Comparison of ENCODE assay signal across 20 cellular contexts in the genomic region with DNA sequence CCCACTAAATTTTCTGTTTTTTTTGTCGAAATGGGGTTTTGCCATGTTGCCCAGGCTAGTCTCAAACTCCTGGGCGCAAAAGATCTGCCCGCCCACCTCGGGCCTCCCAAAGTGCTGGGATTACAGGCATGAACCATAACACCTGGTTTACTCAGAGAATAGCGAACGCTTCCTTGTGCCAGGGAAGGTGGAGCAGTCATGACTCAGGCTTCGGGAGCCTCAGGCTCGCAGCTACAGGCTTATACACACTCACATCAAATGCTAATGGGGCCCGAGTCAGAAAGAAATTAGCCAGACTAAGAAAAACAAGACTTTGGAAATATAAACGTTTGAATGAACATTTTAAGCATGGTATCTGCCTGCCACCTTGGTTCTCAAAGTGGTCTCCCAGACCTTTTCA.
"Had no signal": no experiment of that assay in that cellular context is flagged by ENCODE, and none has a peak within 500 bp of the region (broad histone marks: within the 10 kb centered on the region; RNA-seq: fewer than 3 reads in every experiment).

No MANE protein-coding gene starts in this region.

- H3K36me3 ChIP-seq: ovary had no signal

- DNase-seq: activated CD4-positive, alpha-beta T cell treated with anti-CD3 and anti-CD28 coated beads for 48 hours; activated CD8-positive, alpha-beta memory T cell treated with anti-CD3 and anti-CD28 coated beads, Interleukin-2, amount 50 U/mL, for 4 hours; activated naive CD4-positive, alpha-beta T cell treated with Interleukin-2 at 50 U/mL for 16 hours; activated naive CD8-positive, alpha-beta T cell treated with anti-CD3 and anti-CD28 coated beads for 36 hours; activated T-cell treated with anti-CD3 and anti-CD28 coated beads, Interleukin-2, amount 50 U/mL, for 24 hours; amniotic stem cell; effector CD8-positive, alpha-beta T cell; left ventricle myocardium inferior; natural killer cell; ovary; psoas muscle; right cardiac atrium; stimulated activated CD4-positive, alpha-beta T cell treated with anti-CD3 and anti-CD28 coated beads, Interleukin-12 subunit alpha, Interleukin-12 subunit beta, amount 100 ng/mL, for 4 hours; stimulated activated CD4-positive, alpha-beta T cell treated with anti-CD3 and anti-CD28 coated beads, Interleukin-4, amount 100 ng/mL, for 4 hours; substantia nigra; SW 1271; T-helper 17 cell had no signal

- ATAC-seq: natural killer cell, right cardiac atrium, T-helper 17 cell had no signal

- H3K27ac ChIP-seq: left ventricle myocardium inferior, ovary, psoas muscle, SK-N-MC, tibial artery had no signal

- H3K4me3 ChIP-seq: left ventricle myocardium inferior, ovary, psoas muscle, SK-N-MC, tibial artery had no signal

- H3K9me3 ChIP-seq: left ventricle myocardium inferior, ovary, psoas muscle, tibial artery had no signal

- FAIRE-seq: urothelium cell line had no signal

- H3K4me1 ChIP-seq: psoas muscle had no signal

- H3K27me3 ChIP-seq: ovary, tibial artery had no signal
